In the genomic region with DNA sequence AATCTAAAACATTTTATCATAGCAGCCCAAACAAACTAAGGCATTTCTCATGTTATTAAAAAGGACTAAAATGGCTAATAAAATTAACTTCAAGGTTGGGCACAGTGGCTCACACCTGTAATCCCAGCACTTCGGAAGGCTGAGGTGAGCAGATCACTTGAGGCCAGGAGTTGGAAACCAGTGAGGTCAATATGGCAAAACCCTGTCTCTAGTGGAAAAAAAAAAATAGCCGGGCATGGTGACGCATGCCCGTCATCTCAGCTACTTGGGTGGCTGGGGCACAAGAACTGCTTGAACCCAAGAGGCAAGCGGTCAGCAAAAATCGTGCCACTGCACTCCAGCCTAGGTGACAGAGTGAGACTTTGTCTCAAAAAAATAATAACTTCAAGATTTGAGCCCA, we compare ENCODE assay signal across 34 cellular contexts.
"Had no signal": no experiment of that assay in that cellular context is flagged by ENCODE, and none has a peak within 500 bp of the region (broad histone marks: within the 10 kb centered on the region; RNA-seq: fewer than 3 reads in every experiment).

No MANE protein-coding gene starts in this region.

- H3K4me3 ChIP-seq: MG63 had no signal

- H3K9me3 ChIP-seq: MG63 had no signal

- H3K27ac ChIP-seq: KMS-11 had no signal

- DNase-seq: Karpas-422, Kasumi-1, MG63, MM.1S, MV-4-11, NCI-H1048, NCI-H1092, NCI-H1092 treated with DMSO at 0.1 percent for 48 hours, NCI-H1105, NCI-H1105 treated with DMSO at 0.1 percent for 48 hours, NCI-H1417, NCI-H1417 treated with DMSO at 0.1 percent for 48 hours, NCI-H1436 treated with DMSO at 0.1 percent for 48 hours, NCI-H146, NCI-H1694, NCI-H1694 treated with DMSO at 0.1 percent for 48 hours, NCI-H187, NCI-H187 treated with DMSO at 0.1 percent for 48 hours, NCI-H1930, NCI-H2029, NCI-H2029 treated with DMSO at 0.1 percent for 48 hours, NCI-H2081, NCI-H2081 treated with DMSO at 0.1 percent for 48 hours, NCI-H2107, NCI-H2171, NCI-H2171 treated with DMSO at 0.1 percent for 48 hours, NCI-H2227 treated with DMSO at 0.1 percent for 48 hours, NCI-H226, NCI-H345, NCI-H446, NCI-H446 treated with DMSO at 0.1 percent for 48 hours, NCI-H510A, NCI-H510A treated with DMSO at 0.1 percent for 48 hours had no signal

- H3K36me3 ChIP-seq: MG63 had no signal

- H3K27me3 ChIP-seq: MG63 had no signal

- H3K9ac ChIP-seq: KMS-11 had no signal

- H3K4me2 ChIP-seq: KMS-11 had no signal
